1 cellular context compared by ENCODE assay signal in genomic region chr11:46628961-46629360, GRCh38.
TF ChIP-seq lines count a peak whose summit lies in the region.

No MANE protein-coding gene starts in this region.

TF ChIP-seq in K562, 482 proteins besides CTCF, POLR2A, EP300 and RAD21:
- TF ChIP-seq PML (IDR thresholded peaks at IDR 0.05; ENCODE audit: low read length) (no peak), RBM17 (IDR thresholded peaks at IDR 0.05; ENCODE audit: borderline replicate concordance, low read depth, low read length) (no peak), ELF4 (CRISPR knock-in tag; IDR thresholded peaks at IDR 0.05) (no peak), FIP1L1 (IDR thresholded peaks at IDR 0.05; ENCODE audit: low read depth, low read length, poor library complexity, severe bottlenecking) (no peak), ZBTB34 (CRISPR knock-in tag; IDR thresholded peaks at IDR 0.05) (no peak), BCOR (IDR thresholded peaks at IDR 0.05) (no peak), GABPA (tag; conservative IDR thresholded peaks at IDR 0.05; ENCODE audit: low read depth) (no peak), HCFC1 (IDR thresholded peaks at IDR 0.05; ENCODE audit: low read depth, low read length) (no peak), MAZ (CRISPR knock-in tag; conservative IDR thresholded peaks at IDR 0.05 in 1 of 2, IDR thresholded peaks at IDR 0.05 in 1 of 2) (no peak), MCM7 (IDR thresholded peaks at IDR 0.05) (no peak), ATF2 (CRISPR knock-in tag; IDR thresholded peaks at IDR 0.05) (no peak), ESRRA (IDR thresholded peaks at IDR 0.05; ENCODE audit: borderline replicate concordance, low read depth) (no peak), FOXK2 (conservative IDR thresholded peaks at IDR 0.05 in 1 of 2, IDR thresholded peaks at IDR 0.05 in 1 of 2; ENCODE audit: low read depth in 2 of 2) (no peak), NR1H2 (CRISPR knock-in tag; IDR thresholded peaks at IDR 0.05) (no peak), ZEB2 (IDR thresholded peaks at IDR 0.05) (no peak), RAD51 (IDR thresholded peaks at IDR 0.05; ENCODE audit: borderline replicate concordance, low read depth) (no peak), ADNP (tag; IDR thresholded peaks at IDR 0.05) (no peak)
